Comparison of ENCODE assay signal across 8 cellular contexts in the genomic region with DNA sequence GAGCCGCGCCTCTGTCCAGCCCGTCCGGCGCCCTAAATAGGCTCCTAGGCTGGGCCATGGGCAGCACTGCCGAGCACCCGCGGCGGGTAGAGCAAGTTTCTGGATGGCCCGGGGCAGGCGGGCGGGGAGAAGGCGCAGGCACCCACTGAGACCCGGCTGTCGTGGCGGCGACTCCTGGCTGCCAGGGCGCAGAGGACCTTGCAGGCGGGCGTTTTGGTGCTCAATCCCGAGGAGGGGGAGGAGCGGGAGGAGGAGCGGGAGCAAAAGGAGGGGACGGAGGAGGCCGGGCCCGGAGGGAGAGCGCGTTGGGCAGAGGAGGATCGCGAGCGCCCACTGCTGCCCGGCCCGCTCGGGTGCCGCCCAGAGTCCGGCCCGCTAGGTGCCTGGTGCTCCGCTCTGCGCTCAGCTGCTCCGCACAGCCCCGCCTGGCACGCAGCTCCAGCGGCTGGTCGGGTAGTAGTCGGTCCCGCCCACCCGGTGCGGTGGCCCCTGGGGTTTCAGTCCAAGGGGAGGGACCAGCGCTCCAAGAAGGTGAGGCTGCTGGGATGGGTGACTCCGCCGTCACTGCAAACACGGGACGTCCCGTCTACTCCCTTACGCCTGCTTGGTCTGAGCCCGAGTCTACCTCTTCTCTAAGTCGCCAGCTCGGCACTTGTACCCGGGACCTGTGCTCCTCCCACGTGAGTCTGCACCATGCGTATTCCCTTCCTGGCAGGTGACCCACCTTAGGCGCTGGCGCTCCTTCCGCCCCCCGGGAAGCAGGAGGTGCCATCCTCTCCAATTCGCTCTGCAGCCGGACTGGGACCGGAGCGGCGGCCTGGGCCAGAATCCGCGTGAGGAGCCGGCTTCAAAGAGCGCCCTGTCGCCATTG. TPM values are rescaled to one million over a fixed set of nuclear protein-coding genes. Genes with fewer than 3 reads are reported as not detected.
DNase-seq lines count a peak whose midpoint lies in the region; ATAC-seq and TF ChIP-seq lines count a peak whose summit lies in the region.

Gene HS3ST1 (minus strand): TSS at position 194 of the 871 bp plus-strand sequence. CDS start 28,889 bp downstream, outside the sequence.

- H3K36me3 ChIP-seq in BLaER1, result no peaks in the 10 kb centered on the region
- H3K36me3 ChIP-seq in adrenal gland (replicated peaks in 1 of 2), result no peaks in the 10 kb centered on the region
- H3K36me3 ChIP-seq in left ventricle myocardium inferior, result no peaks in the 10 kb centered on the region
- H3K36me3 ChIP-seq in parathyroid adenoma (ENCODE audit: control insufficient read depth, insufficient read depth, low read length), result no peaks in the 10 kb centered on the region
- H3K36me3 ChIP-seq in aorta (ENCODE audit: control insufficient read depth in 1 of 2, insufficient read depth in 2 of 2, low read length in 1 of 2), result no peaks in the 10 kb centered on the region

- TF ChIP-seq POLR2A in adrenal gland (IDR thresholded peaks at IDR 0.05), result peak in 1 of 2 donors; percentile 66

- H3K9ac ChIP-seq in BLaER1, result no peak within 1 kb of the TSS
- no peak within 1 kb of the TSS for H3K9ac ChIP-seq in parathyroid adenoma

- peaks cover 50% of the 10 kb centered on the region for H3K27me3 ChIP-seq in BLaER1
- no peaks in the 10 kb centered on the region for H3K27me3 ChIP-seq in adrenal gland
- H3K27me3 ChIP-seq in left ventricle myocardium inferior (ENCODE audit: low read depth), result peaks cover 32% of the 10 kb centered on the region
- no peaks in the 10 kb centered on the region for H3K27me3 ChIP-seq in parathyroid adenoma (ENCODE audit: control insufficient read depth, insufficient read depth, low read length)
- no peaks in the 10 kb centered on the region for H3K27me3 ChIP-seq in aorta (ENCODE audit: control insufficient read depth in 1 of 2, insufficient read depth in 2 of 2, low read length in 1 of 2)

- H3K27ac ChIP-seq in BLaER1 (no peak within 1 kb of the TSS), adrenal gland (peak within 1 kb of the TSS; percentile 15 to 87 (median 70)), left ventricle myocardium inferior (replicated peaks) (peak within 1 kb of the TSS; percentile 60), parathyroid adenoma (no peak within 1 kb of the TSS), aorta (ENCODE audit: low read depth in 1 of 2, low read length in 2 of 2) (no peak within 1 kb of the TSS)

- WGBS in adrenal gland, 4 donors, result 1 to 5% (median 1%) methylated on average over 3 to 75 of the region's 75 CpGs
- WGBS in aorta, 2 donors, result 1% methylated on average over 42 to 75 of the region's 75 CpGs

- TF ChIP-seq CTCF in adrenal gland (IDR thresholded peaks at IDR 0.05) (peak; percentile 57 to 88 (median 72)), left ventricle myocardium inferior (IDR thresholded peaks at IDR 0.05; ENCODE audit: borderline replicate concordance) (peak; percentile 76), parathyroid adenoma (IDR thresholded peaks at IDR 0.05) (peak; percentile 40)

- H3K9me3 ChIP-seq in BLaER1, result peaks cover 20% of the 10 kb centered on the region
- no peaks in the 10 kb centered on the region for H3K9me3 ChIP-seq in adrenal gland (replicated peaks in 1 of 3)
- H3K9me3 ChIP-seq in left ventricle myocardium inferior (replicated peaks), result no peaks in the 10 kb centered on the region
- no peaks in the 10 kb centered on the region for H3K9me3 ChIP-seq in parathyroid adenoma (ENCODE audit: control insufficient read depth, low read length)
- no peaks in the 10 kb centered on the region for H3K9me3 ChIP-seq in aorta (ENCODE audit: control insufficient read depth, low read length)

- intact Hi-C loops in adrenal gland (cut with DNase I), result loop anchor here (5.0 to 10.0 kb wide), 3 partner anchors 296 to 857 kb away; no protein-coding TSS in a partner anchor
- intact Hi-C loops in left ventricle myocardium inferior (cut with micrococcal nuclease), result no loop called here
- intact Hi-C loops in aorta (cut with DNase I), result loop anchor here (5.0 to 10.0 kb wide), 2 partner anchors 844 to 847 kb away; no protein-coding TSS in a partner anchor

- H3K79me2 ChIP-seq in parathyroid adenoma, result no peaks in the 10 kb centered on the region

- no peaks in the 10 kb centered on the region for H4K20me1 ChIP-seq in BLaER1

- DNase-seq in NCI-H460 (ENCODE audit: extremely low read depth, low read depth) (peak; percentile 61), adrenal gland (peak; percentile 86 to 92 (median 90)), left ventricle myocardium inferior (peak; percentile 82), aorta (peak; percentile 92 to 93)

- ATAC-seq in GM19025 (IDR thresholded peaks at IDR 0.05; ENCODE audit: low read depth, unreplicated experiment), result peak; percentile 77
- peak; percentile 68 for ATAC-seq in HG03159 (IDR thresholded peaks at IDR 0.05; ENCODE audit: unreplicated experiment)
- peak; percentile 95 for ATAC-seq in aorta (ENCODE audit: low FRiP score)

- peak within 1 kb of the TSS; percentile 67 for H3K4me3 ChIP-seq in BLaER1
- peak within 1 kb of the TSS; percentile 59 to 80 (median 66) for H3K4me3 ChIP-seq in adrenal gland
- H3K4me3 ChIP-seq in left ventricle myocardium inferior, result peak within 1 kb of the TSS; percentile 73
- H3K4me3 ChIP-seq in parathyroid adenoma (ENCODE audit: low read depth, low read length), result peak within 1 kb of the TSS; percentile 57
- H3K4me3 ChIP-seq in aorta (ENCODE audit: low read length in 2 of 2), result peak within 1 kb of the TSS in 1 of 2 donors; percentile 40

- peak within 1 kb of the TSS; percentile 56 for H2AFZ ChIP-seq in parathyroid adenoma

- H3K4me1 ChIP-seq in BLaER1, result peaks cover 15% of the 10 kb centered on the region
- H3K4me1 ChIP-seq in adrenal gland (replicated peaks in 1 of 2), result peaks cover 3 to 21% of the 10 kb centered on the region in 2 donors
- peaks cover 28% of the 10 kb centered on the region for H3K4me1 ChIP-seq in left ventricle myocardium inferior
- H3K4me1 ChIP-seq in parathyroid adenoma, result no peaks in the 10 kb centered on the region
- H3K4me1 ChIP-seq in aorta (ENCODE audit: control insufficient read depth in 1 of 2, insufficient read depth in 2 of 2, low read length in 2 of 2), result no peaks in the 10 kb centered on the region

- peak within 1 kb of the TSS; percentile 91 for H3K4me2 ChIP-seq in BLaER1
- H3K4me2 ChIP-seq in parathyroid adenoma (ENCODE audit: low read length), result peak within 1 kb of the TSS; percentile 64

RNA-seq across cellular contexts. Expression of gene HS3ST1, which starts in this region (rescaled TPM):
- total RNA-seq in NCI-H460 (2014; rRNA removed; shearing (Covaris generic)), result 0.54 and 4.6 TPM in 2 replicates
- 0.38 TPM in 1 of 2 replicates, not detected in the other for polyA plus RNA-seq in NCI-H460 (2014; cell fraction: nucleus; rRNA removed)
- total RNA-seq in adrenal gland (1 to 10 TPM in 7 of 8 donors, under 1 TPM in 1; 0.60 to 7.8 (median 3.9) TPM), left ventricle myocardium inferior (2.4 TPM), aorta (1 to 10 TPM; 4.2 to 6.9 TPM)
- polyA plus RNA-seq in adrenal gland (1 to 10 TPM in 2 of 3 donors, under 1 TPM in 1; 0.95 to 1.5 (median 1.2) TPM), aorta (under 1 TPM; 0.15 to 0.38 TPM)

Comparison
In these comparisons a context has a peak if more than half of its experiments do, and no peak if none do; other contexts are left out.
1. H3K27ac ChIP-seq: peak in adrenal gland (5 of 5) and left ventricle myocardium inferior (single experiment); none in BLaER1 (single experiment), parathyroid adenoma (single experiment) and aorta (0 of 2).
2. Peak in every context shown above with its lines, with median percentiles within 50 percentile points of each other: ATAC-seq, DNase-seq and CTCF ChIP-seq.